ENCODE assay signal across 8 cellular contexts in genomic region chr9:21964925-21965385, GRCh38. TPM values are rescaled to one million over a fixed set of nuclear protein-coding genes. Genes with fewer than 3 reads are reported as not detected.
A peak's percentile ranks its signal among the peaks of the same experiment; 100 is the strongest.
DNase-seq lines count a peak whose midpoint lies in the region; ATAC-seq, FAIRE-seq and TF ChIP-seq lines count a peak whose summit lies in the region.

No MANE protein-coding gene starts in this region.

- H3K9me3 ChIP-seq in esophagus (ENCODE audit: control insufficient read depth in 2 of 2, insufficient read depth in 1 of 2, low read depth in 1 of 2, low read length in 1 of 2): no peaks in the 10 kb centered on the region
- no peaks in the 10 kb centered on the region for H3K9me3 ChIP-seq in pancreas

- 1 to 2% methylated on average over 29 of the region's 29 CpGs for WGBS in esophagus, 2 donors
- 3% methylated on average over 29 of the region's 29 CpGs for WGBS in pancreas, 2 donors

- FAIRE-seq in pancreas (lab: Jason Lieb, UNC): no peak

- POLR2A ChIA-PET in activated CD4-positive, alpha-beta T cell treated with anti-CD3 and anti-CD28 coated beads, Interleukin-2, amount 10 ng/mL, durations not matched to agents 7 days and 5 days (lab: Charles Lee): no interaction called here

- H3K4me1 ChIP-seq in esophagus (ENCODE audit: control insufficient read depth in 2 of 2, insufficient read depth in 2 of 2, low read length in 1 of 2): peaks cover 2 to 9% of the 10 kb centered on the region in 2 donors
- H3K4me1 ChIP-seq in pancreas: peaks cover 0 to 9% (median 0%) of the 10 kb centered on the region in 3 donors

- H3K27ac Mint-ChIP-seq in activated CD4-positive, alpha-beta T cell treated with anti-CD3 and anti-CD28 coated beads, Interleukin-2, amount 10 ng/mL, durations not matched to agents 7 days and 5 days: peak overlapping the region; percentile 70

- H3K27me3 ChIP-seq in esophagus (ENCODE audit: control insufficient read depth in 1 of 2, insufficient read depth in 2 of 2, low read length in 2 of 2) (peaks cover 1 to 25% of the 10 kb centered on the region in 2 donors), pancreas (peaks cover 6 to 60% (median 14%) of the 10 kb centered on the region in 4 donors)

- peak overlapping the region; percentile 28 to 55 for H3K4me3 ChIP-seq in esophagus (ENCODE audit: low read depth in 1 of 2, low read length in 2 of 2)
- peak overlapping the region in 3 of 4 donors; percentile 0 to 45 (median 25) for H3K4me3 ChIP-seq in pancreas

- ATAC-seq in GM18909 (IDR thresholded peaks at IDR 0.05; ENCODE audit: poor library complexity, unreplicated experiment): peak; percentile 63
- ATAC-seq in HG03064 (IDR thresholded peaks at IDR 0.05; ENCODE audit: low read depth, unreplicated experiment): peak; percentile 54
- ATAC-seq in pancreas: peak; percentile 69 to 83 (median 76)

- H3K4me3 Mint-ChIP-seq in activated CD4-positive, alpha-beta T cell treated with anti-CD3 and anti-CD28 coated beads, Interleukin-2, amount 10 ng/mL, durations not matched to agents 7 days and 5 days: peak overlapping the region; percentile 63

- H3K27ac ChIP-seq in esophagus (ENCODE audit: low read depth in 2 of 2, low read length in 1 of 2): peak overlapping the region in 1 of 2 donors; percentile 34
- H3K27ac ChIP-seq in pancreas: no peak overlapping the region

- CTCF ChIA-PET in activated CD4-positive, alpha-beta T cell treated with anti-CD3 and anti-CD28 coated beads, Interleukin-2, amount 10 ng/mL, durations not matched to agents 7 days and 5 days (lab: Charles Lee): no interaction called here

- intact Hi-C loops in pancreas (cut with DNase I): no loop called here

- DNase-seq in activated CD4-positive, alpha-beta T cell treated with anti-CD3 and anti-CD28 coated beads, Interleukin-2, amount 10 ng/mL, durations not matched to agents 7 days and 5 days: peak; percentile 54
- DNase-seq in pancreas (peak; percentile 35 to 73 (median 58)), NCI-H82 (lab: John Stamatoyannopoulos, UW) (no peak), NCI-H2107 treated with DMSO at 0.1 percent for 48 hours (lab: John Stamatoyannopoulos, UW; ENCODE audit: unreplicated experiment) (no peak), HT-29 (ENCODE audit: low spot score) (no peak)

- peaks cover 13% of the 10 kb centered on the region for H3K9me3 Mint-ChIP-seq in activated CD4-positive, alpha-beta T cell treated with anti-CD3 and anti-CD28 coated beads, Interleukin-2, amount 10 ng/mL, durations not matched to agents 7 days and 5 days

- no peaks in the 10 kb centered on the region for H3K36me3 ChIP-seq in esophagus (ENCODE audit: control insufficient read depth in 2 of 2, insufficient read depth in 2 of 2, low read length in 1 of 2)
- no peaks in the 10 kb centered on the region for H3K36me3 ChIP-seq in pancreas

- H3K36me3 Mint-ChIP-seq in activated CD4-positive, alpha-beta T cell treated with anti-CD3 and anti-CD28 coated beads, Interleukin-2, amount 10 ng/mL, durations not matched to agents 7 days and 5 days (ENCODE audit: low read depth): peaks cover 23% of the 10 kb centered on the region

- peaks cover 34% of the 10 kb centered on the region for H3K4me1 Mint-ChIP-seq in activated CD4-positive, alpha-beta T cell treated with anti-CD3 and anti-CD28 coated beads, Interleukin-2, amount 10 ng/mL, durations not matched to agents 7 days and 5 days

- no peak for TF ChIP-seq CTCF in pancreas (IDR thresholded peaks at IDR 0.05)

- H3K27me3 Mint-ChIP-seq in activated CD4-positive, alpha-beta T cell treated with anti-CD3 and anti-CD28 coated beads, Interleukin-2, amount 10 ng/mL, durations not matched to agents 7 days and 5 days: peaks cover 84% of the 10 kb centered on the region

RNA-seq across cellular contexts. Expression of gene CDKN2A, which starts 29.2 kb away (rescaled TPM):
- 10 to 100 TPM; 15.9 to 16.6 TPM for total RNA-seq in activated CD4-positive, alpha-beta T cell treated with anti-CD3 and anti-CD28 coated beads, Interleukin-2, amount 10 ng/mL, durations not matched to agents 7 days and 5 days
- polyA plus RNA-seq in esophagus (10 to 100 TPM in 1 of 2 donors, 1 to 10 TPM in 1; 6.1 to 11.3 TPM), pancreas (1 to 10 TPM; 2.1 to 4.3 TPM)
- total RNA-seq in pancreas: 1 to 10 TPM in 5 of 6 donors, under 1 TPM in 1; 0.31 to 5.7 (median 2.1) TPM
- total RNA-seq in HT-29 (2014; rRNA removed; shearing (Covaris generic)): 871 and 958 TPM in 2 replicates

RNA-seq across cellular contexts. Expression of gene CDKN2B-AS1, which starts 29.6 kb away (rescaled TPM):
- total RNA-seq in activated CD4-positive, alpha-beta T cell treated with anti-CD3 and anti-CD28 coated beads, Interleukin-2, amount 10 ng/mL, durations not matched to agents 7 days and 5 days: 1 to 10 TPM; 4.4 to 5.6 TPM
- under 1 TPM; 0.28 to 0.47 TPM for polyA plus RNA-seq in esophagus
- total RNA-seq in pancreas: under 1 TPM in 4 of 6 donors, not detected in 2; 0.24 to 0.66 (median 0.44) TPM
- under 1 TPM in 1 of 2 donors, not detected in 1; 0.92 TPM for polyA plus RNA-seq in pancreas
- total RNA-seq in HT-29 (2014; rRNA removed; shearing (Covaris generic)): 6.7 and 6.9 TPM in 2 replicates

RNA-seq across cellular contexts. Expression of gene CDKN2B, which starts 44.1 kb away (rescaled TPM):
- under 1 TPM; 0.65 to 0.87 TPM for total RNA-seq in activated CD4-positive, alpha-beta T cell treated with anti-CD3 and anti-CD28 coated beads, Interleukin-2, amount 10 ng/mL, durations not matched to agents 7 days and 5 days
- polyA plus RNA-seq in esophagus (10 to 100 TPM; 40.3 to 63.7 TPM), pancreas (1 to 10 TPM; 1.3 to 2.2 TPM)
- total RNA-seq in pancreas: 10 to 100 TPM in 1 of 6 donors, 1 to 10 TPM in 4, under 1 TPM in 1; 0.59 to 13.9 (median 2.4) TPM
- total RNA-seq in HT-29 (2014; rRNA removed; shearing (Covaris generic)): 13.0 and 24.8 TPM in 2 replicates

Comparison
In these comparisons a context has a peak if more than half of its experiments do, and no peak if none do; other contexts are left out.
1. DNase-seq: peak in activated CD4-positive, alpha-beta T cell treated with anti-CD3 and anti-CD28 coated beads, Interleukin-2, amount 10 ng/mL, durations not matched to agents 7 days and 5 days (single experiment) and pancreas (6 of 6); none in NCI-H82 (single experiment), NCI-H2107 treated with DMSO at 0.1 percent for 48 hours (single experiment) and HT-29 (single experiment).
2. RNA of gene CDKN2A, which starts 29.2 kb away (total RNA-seq): 871 to 958 TPM in HT-29; 15.9 to 16.6 TPM in activated CD4-positive, alpha-beta T cell treated with anti-CD3 and anti-CD28 coated beads, Interleukin-2, amount 10 ng/mL, durations not matched to agents 7 days and 5 days and 0.31 to 5.7 TPM in pancreas; every median in the first group is over 10 times any median in the second.
3. Peak in every context shown above with its lines, with median percentiles within 50 percentile points of each other: ATAC-seq.